17 cellular contexts compared by ENCODE assay signal in the genomic region with DNA sequence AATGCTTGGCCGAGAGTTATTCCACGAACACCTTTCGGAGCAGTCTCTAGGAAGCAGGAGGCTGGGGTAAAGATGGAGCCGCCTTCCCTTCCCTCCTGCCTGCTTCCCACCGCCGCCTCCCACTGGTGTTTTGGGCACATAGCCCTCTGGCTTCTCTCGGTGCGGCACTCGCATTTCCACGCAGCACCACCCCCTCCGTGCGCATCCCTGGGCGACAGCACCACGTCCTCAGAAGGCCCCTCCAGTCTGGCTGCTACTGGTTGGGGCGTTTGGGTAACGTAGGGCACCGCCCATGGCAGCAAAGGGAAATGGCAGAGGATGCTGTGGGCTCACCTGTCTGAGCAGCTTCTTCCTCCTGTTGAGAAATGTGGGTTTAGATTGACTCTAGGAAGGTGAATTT. TPM values are rescaled to one million over a fixed set of nuclear protein-coding genes. Genes with fewer than 3 reads are reported as not detected.
DNase-seq lines count a peak whose midpoint lies in the region; ATAC-seq and TF ChIP-seq lines count a peak whose summit lies in the region.
"Had no signal": no experiment of that assay in that cellular context is flagged by ENCODE, and none has a peak within 500 bp of the region (broad histone marks: within the 10 kb centered on the region; RNA-seq: fewer than 3 reads in every experiment).

No MANE protein-coding gene starts in this region.

- H3K27ac Mint-ChIP-seq in CD4-positive, alpha-beta T cell, result peak overlapping the region; percentile 49
- no peak overlapping the region for H3K27ac Mint-ChIP-seq in effector memory CD8-positive, alpha-beta T cell
- H3K27ac Mint-ChIP-seq: activated naive CD8-positive, alpha-beta T cell treated with anti-CD3 and anti-CD28 coated beads for 36 hours; dendritic cell treated with granulocyte-macrophage colony-stimulating factor and Interleukin-4, amounts not matched to agents 40 ng/mL and 50 ng/mL, for 4 days; HFFc6; natural killer cell treated with Interleukin-12 subunit alpha and Interleukin-12 subunit beta and Interleukin-15 and Interleukin-18, amount 100 ng/mL, for 72 hours had no signal

- CTCF ChIA-PET in A673 (lab: Charles Lee), result interaction anchor here (0.8 kb wide), 1 partner anchor 72 kb away, joined by 3 read pairs; no protein-coding TSS in a partner anchor
- CTCF ChIA-PET in CD4-positive, alpha-beta T cell (lab: Charles Lee), result no interaction called here
- CTCF ChIA-PET in OCI-LY7 (lab: Charles Lee; ENCODE audit: unreplicated experiment), result no interaction called here

- POLR2A ChIA-PET in A673 (lab: Charles Lee; ENCODE audit: low non-redundant PET), result no interaction called here
- POLR2A ChIA-PET in CD4-positive, alpha-beta T cell (lab: Charles Lee), result interaction anchor here (1.0 kb wide), 1 partner anchor 10 kb away, joined by 3 read pairs; no protein-coding TSS in a partner anchor
- POLR2A ChIA-PET in OCI-LY7 (lab: Charles Lee), result no interaction called here

- no peaks in the 10 kb centered on the region for H3K4me1 ChIP-seq in A673 (ENCODE audit: insufficient read depth, low read length, poor library complexity, severe bottlenecking)
- no peaks in the 10 kb centered on the region for H3K4me1 ChIP-seq in OCI-LY7 (ENCODE audit: insufficient read depth, low read length, poor library complexity, severe bottlenecking)

- no peaks in the 10 kb centered on the region for H3K36me3 Mint-ChIP-seq in CD4-positive, alpha-beta T cell (ENCODE audit: low read depth)
- peaks cover 8% of the 10 kb centered on the region for H3K36me3 Mint-ChIP-seq in effector memory CD8-positive, alpha-beta T cell (ENCODE audit: insufficient read depth)
- H3K36me3 Mint-ChIP-seq: activated naive CD8-positive, alpha-beta T cell treated with anti-CD3 and anti-CD28 coated beads for 36 hours; natural killer cell treated with Interleukin-12 subunit alpha and Interleukin-12 subunit beta and Interleukin-15 and Interleukin-18, amount 100 ng/mL, for 72 hours had no signal

- no peaks in the 10 kb centered on the region for H3K9me3 Mint-ChIP-seq in CD4-positive, alpha-beta T cell
- H3K9me3 Mint-ChIP-seq in effector memory CD8-positive, alpha-beta T cell, result no peaks in the 10 kb centered on the region
- H3K9me3 Mint-ChIP-seq: activated naive CD8-positive, alpha-beta T cell treated with anti-CD3 and anti-CD28 coated beads for 36 hours; dendritic cell treated with granulocyte-macrophage colony-stimulating factor and Interleukin-4, amounts not matched to agents 40 ng/mL and 50 ng/mL, for 4 days; HFFc6; natural killer cell treated with Interleukin-12 subunit alpha and Interleukin-12 subunit beta and Interleukin-15 and Interleukin-18, amount 100 ng/mL, for 72 hours had no signal

- H3K4me3 ChIP-seq in A673 (ENCODE audit: low read depth, low read length, poor library complexity, severe bottlenecking) (no peak overlapping the region), OCI-LY7 (ENCODE audit: low read depth, low read length, poor library complexity, severe bottlenecking) (no peak overlapping the region)
- H3K4me3 ChIP-seq: Peyer's patch had no signal

- H3K36me3 ChIP-seq in A673 (ENCODE audit: insufficient read depth, low read length, poor library complexity, severe bottlenecking) (no peaks in the 10 kb centered on the region), OCI-LY7 (ENCODE audit: insufficient read depth, low read length) (no peaks in the 10 kb centered on the region)
- H3K36me3 ChIP-seq: Peyer's patch had no signal

- no peak overlapping the region for H3K4me3 Mint-ChIP-seq in CD4-positive, alpha-beta T cell
- peak overlapping the region in 1 of 2 donors; percentile 43 for H3K4me3 Mint-ChIP-seq in effector memory CD8-positive, alpha-beta T cell
- H3K4me3 Mint-ChIP-seq: activated naive CD8-positive, alpha-beta T cell treated with anti-CD3 and anti-CD28 coated beads for 36 hours; dendritic cell treated with granulocyte-macrophage colony-stimulating factor and Interleukin-4, amounts not matched to agents 40 ng/mL and 50 ng/mL, for 4 days; HFFc6; natural killer cell treated with Interleukin-12 subunit alpha and Interleukin-12 subunit beta and Interleukin-15 and Interleukin-18, amount 100 ng/mL, for 72 hours had no signal

- no peak overlapping the region for H3K27ac ChIP-seq in A673 (ENCODE audit: low read depth, low read length, poor library complexity, severe bottlenecking)
- no peak overlapping the region for H3K27ac ChIP-seq in CD4-positive, alpha-beta T cell (ENCODE audit: low read depth, low read length)
- no peak overlapping the region for H3K27ac ChIP-seq in OCI-LY7 (ENCODE audit: low read depth, low read length, poor library complexity, severe bottlenecking)
- H3K27ac ChIP-seq: Peyer's patch had no signal

- H3K79me2 ChIP-seq in OCI-LY7 (ENCODE audit: insufficient read depth, low read depth, low read length), result no peaks in the 10 kb centered on the region

- intact Hi-C loops in A673 (cut with micrococcal nuclease; ENCODE audit: unreplicated experiment) (no loop called here), OCI-LY7 (cut with micrococcal nuclease; ENCODE audit: unreplicated experiment) (no loop called here)
- intact Hi-C loops in CD4-positive, alpha-beta T cell (cut with DNase I, micrococcal nuclease), result no loop called here

- H3K9me3 ChIP-seq in A673 (ENCODE audit: low read depth, low read length, poor library complexity, severe bottlenecking), result no peaks in the 10 kb centered on the region
- no peaks in the 10 kb centered on the region for H3K9me3 ChIP-seq in CD4-positive, alpha-beta T cell (ENCODE audit: control insufficient read depth, low read length)
- no peaks in the 10 kb centered on the region for H3K9me3 ChIP-seq in OCI-LY7 (ENCODE audit: low read length)
- H3K9me3 ChIP-seq: Peyer's patch had no signal

- TF ChIP-seq CTCF in A673 (conservative IDR thresholded peaks at IDR 0.05; ENCODE audit: low read depth, low read length), result 0 out of 2 replicates have a peak, but pooled peaks have one; percentile 26
- no peak for TF ChIP-seq CTCF in CD4-positive, alpha-beta T cell (IDR thresholded peaks at IDR 0.05)
- TF ChIP-seq CTCF in OCI-LY7 (conservative IDR thresholded peaks at IDR 0.05; ENCODE audit: low read length), result peak; percentile 37

- H3K9me2 ChIP-seq in OCI-LY7 (ENCODE audit: insufficient read depth, low read length), result no peaks in the 10 kb centered on the region

- ATAC-seq in CD4-positive, alpha-beta T cell (ENCODE audit: poor library complexity), result peak; percentile 70
- ATAC-seq in effector memory CD8-positive, alpha-beta T cell (replicated peaks), result peak; percentile 50
- no peak for ATAC-seq in HG02840 (IDR thresholded peaks at IDR 0.05; ENCODE audit: low FRiP score, unreplicated experiment)
- ATAC-seq: natural killer cell treated with Interleukin-12 subunit alpha and Interleukin-12 subunit beta and Interleukin-15 and Interleukin-18, amount 100 ng/mL, for 72 hours had no signal

- peaks cover 51% of the 10 kb centered on the region for H3K27me3 ChIP-seq in A673 (replicated peaks; ENCODE audit: insufficient read depth, low read depth, low read length, poor library complexity)
- peaks cover 24% of the 10 kb centered on the region for H3K27me3 ChIP-seq in CD4-positive, alpha-beta T cell (ENCODE audit: control insufficient read depth, insufficient read depth, low read length)

- no peaks in the 10 kb centered on the region for H4K20me1 ChIP-seq in OCI-LY7 (ENCODE audit: insufficient read depth, low read length)

- DNase-seq in A673 (ENCODE audit: low spot score) (no peak), OCI-LY7 (ENCODE audit: low spot score) (no peak), NCI-H774 (lab: John Stamatoyannopoulos, UW) (no peak), NK-92 (lab: John Stamatoyannopoulos, UW; ENCODE audit: unreplicated experiment) (no peak), NCI-H446 treated with DMSO at 0.1 percent for 48 hours (lab: John Stamatoyannopoulos, UW) (no peak)
- DNase-seq in CD4-positive, alpha-beta T cell, result peak in 2 of 10 experiments; percentile 18 to 35
- DNase-seq in effector memory CD8-positive, alpha-beta T cell, result no peak
- DNase-seq: activated naive CD8-positive, alpha-beta T cell treated with anti-CD3 and anti-CD28 coated beads for 36 hours; HFFc6; NCI-H1048; Peyer's patch had no signal

- BruUV-seq in A673 (replicated peaks; lab: Mats Ljungman, UMichigan) (no TSS peak), OCI-LY7 (replicated peaks; lab: Mats Ljungman, UMichigan) (no TSS peak)

- H2AFZ ChIP-seq in OCI-LY7 (ENCODE audit: low read length), result no peak overlapping the region

- H3K27me3 Mint-ChIP-seq in CD4-positive, alpha-beta T cell, result peaks cover 32% of the 10 kb centered on the region
- H3K27me3 Mint-ChIP-seq in effector memory CD8-positive, alpha-beta T cell, result peaks cover 7 to 37% of the 10 kb centered on the region in 2 donors

- no peak overlapping the region for H3K4me2 ChIP-seq in OCI-LY7 (ENCODE audit: low read length)

- H3K4me1 Mint-ChIP-seq in CD4-positive, alpha-beta T cell (ENCODE audit: low read depth), result peaks cover 13% of the 10 kb centered on the region
- peaks cover 8 to 12% of the 10 kb centered on the region in 2 donors for H3K4me1 Mint-ChIP-seq in effector memory CD8-positive, alpha-beta T cell (ENCODE audit: low read depth in 2 of 2)
- H3K4me1 Mint-ChIP-seq: activated naive CD8-positive, alpha-beta T cell treated with anti-CD3 and anti-CD28 coated beads for 36 hours had no signal

RNA-seq across cellular contexts. Expression of a gene that starts 2.4 kb away (rescaled TPM):
- not detected in 2 replicates for total RNA-seq in A673 (2021)
- total RNA-seq in CD4-positive, alpha-beta T cell, result under 1 TPM in 1 of 2 experiments, not detected in 1; 0.03 TPM
- total RNA-seq in OCI-LY7 (2014; rRNA removed; shearing (Covaris generic)), result not detected in 2 replicates
- total RNA-seq in OCI-LY7 (2022), result 0.09 and 0.15 TPM in 2 replicates
- total RNA-seq: HT1080; lower leg skin; natural killer cell treated with Interleukin-12 subunit alpha and Interleukin-12 subunit beta and Interleukin-15 and Interleukin-18, amount 100 ng/mL, for 72 hours; Peyer's patch had no signal

RNA-seq across cellular contexts. Expression of a gene that starts 22.8 kb away (rescaled TPM):
- total RNA-seq in A673 (2021), result 90.4 and 101 TPM in 2 replicates
- total RNA-seq in CD4-positive, alpha-beta T cell, result 100 to 1,000 TPM; 120 TPM
- 50.4 and 57.9 TPM in 2 replicates for total RNA-seq in OCI-LY7 (2014; rRNA removed; shearing (Covaris generic))
- total RNA-seq in OCI-LY7 (2022), result 105 and 116 TPM in 2 replicates

RNA-seq across cellular contexts. Expression of a gene that starts 41.2 kb away (rescaled TPM):
- not detected in 2 replicates for total RNA-seq in A673 (2021)
- total RNA-seq in CD4-positive, alpha-beta T cell, result not detected
- not detected in 2 replicates for total RNA-seq in OCI-LY7 (2014; rRNA removed; shearing (Covaris generic))
- not detected in 2 replicates for total RNA-seq in OCI-LY7 (2022)
- total RNA-seq: activated naive CD8-positive, alpha-beta T cell treated with anti-CD3 and anti-CD28 coated beads for 36 hours; HFFc6; HT1080; natural killer cell treated with Interleukin-12 subunit alpha and Interleukin-12 subunit beta and Interleukin-15 and Interleukin-18, amount 100 ng/mL, for 72 hours; Peyer's patch had no signal

RNA-seq across cellular contexts. Expression of a gene that starts 59.7 kb away (rescaled TPM):
- not detected in 2 replicates for total RNA-seq in A673 (2021)
- total RNA-seq in CD4-positive, alpha-beta T cell, result not detected
- total RNA-seq in OCI-LY7 (2014; rRNA removed; shearing (Covaris generic)), result not detected in 2 replicates
- total RNA-seq in OCI-LY7 (2022), result 0.39 and 0.42 TPM in 2 replicates
- total RNA-seq: HFFc6; HT1080; natural killer cell treated with Interleukin-12 subunit alpha and Interleukin-12 subunit beta and Interleukin-15 and Interleukin-18, amount 100 ng/mL, for 72 hours; Peyer's patch; skeletal muscle tissue had no signal
